10 cellular contexts compared by ENCODE assay signal in the genomic region with DNA sequence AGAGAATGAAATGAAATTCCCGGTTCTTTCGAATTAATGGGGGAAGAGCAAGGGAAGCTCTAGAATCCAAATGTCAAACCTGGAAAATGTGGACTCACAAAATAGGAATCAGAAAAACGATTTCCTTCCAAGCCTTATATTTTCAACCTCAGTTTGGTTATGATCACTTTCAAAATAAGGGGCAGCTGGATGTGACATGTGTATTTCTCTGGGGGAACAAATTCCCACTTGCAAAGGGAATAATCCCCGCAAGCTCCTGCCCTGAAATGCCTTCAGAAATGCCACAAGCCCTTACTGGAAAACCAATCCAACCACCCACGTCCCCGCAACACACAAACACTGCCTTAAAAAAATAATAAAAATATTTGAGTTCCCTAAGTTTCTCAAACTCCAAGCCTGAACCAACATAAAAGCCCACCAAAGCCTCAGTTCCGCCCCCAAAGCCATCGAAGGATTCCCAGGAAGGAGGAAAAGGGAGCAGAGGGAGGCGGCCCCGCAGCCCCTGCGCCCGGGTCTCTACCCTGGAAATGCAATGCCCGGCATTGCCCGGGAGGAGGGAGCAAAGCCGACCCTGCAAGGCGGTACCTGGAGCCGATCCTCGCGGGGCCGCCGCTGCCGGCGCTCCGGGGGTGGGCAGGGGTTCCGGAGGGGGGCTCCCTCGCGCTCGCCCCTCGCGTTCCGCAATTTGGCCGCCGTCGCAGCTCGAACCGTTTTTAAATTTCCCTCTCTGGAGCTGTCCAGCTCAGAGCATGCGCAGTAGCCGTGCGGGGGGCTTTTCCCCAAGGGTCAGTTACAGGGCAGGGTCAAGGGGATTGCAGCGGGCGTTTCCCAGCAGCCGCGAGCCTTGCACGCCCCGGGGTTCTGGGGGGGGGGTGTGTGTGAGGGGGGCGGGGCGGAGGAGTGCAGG. TPM values are rescaled to one million over a fixed set of nuclear protein-coding genes. Genes with fewer than 3 reads are reported as not detected.
DNase-seq lines count a peak whose midpoint lies in the region; ATAC-seq and TF ChIP-seq lines count a peak whose summit lies in the region.
"Had no signal": no experiment of that assay in that cellular context is flagged by ENCODE, and none has a peak within 500 bp of the region (broad histone marks: within the 10 kb centered on the region; RNA-seq: fewer than 3 reads in every experiment).

A gene with protein sequence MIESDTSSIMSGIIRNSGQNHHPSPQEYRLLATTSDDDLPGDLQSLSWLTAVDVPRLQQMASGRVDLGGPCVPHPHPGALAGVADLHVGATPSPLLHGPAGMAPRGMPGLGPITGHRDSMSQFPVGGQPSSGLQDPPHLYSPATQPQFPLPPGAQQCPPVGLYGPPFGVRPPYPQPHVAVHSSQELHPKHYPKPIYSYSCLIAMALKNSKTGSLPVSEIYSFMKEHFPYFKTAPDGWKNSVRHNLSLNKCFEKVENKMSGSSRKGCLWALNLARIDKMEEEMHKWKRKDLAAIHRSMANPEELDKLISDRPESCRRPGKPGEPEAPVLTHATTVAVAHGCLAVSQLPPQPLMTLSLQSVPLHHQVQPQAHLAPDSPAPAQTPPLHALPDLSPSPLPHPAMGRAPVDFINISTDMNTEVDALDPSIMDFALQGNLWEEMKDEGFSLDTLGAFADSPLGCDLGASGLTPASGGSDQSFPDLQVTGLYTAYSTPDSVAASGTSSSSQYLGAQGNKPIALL (minus strand): TSS at position 751 of the 907 bp plus-strand sequence. CDS start 963 bp downstream, outside the sequence.

- H3K4me3 ChIP-seq in ectodermal cell (ENCODE audit: insufficient read depth, low read depth, low read length) = peak within 1 kb of the TSS; percentile 25

- H3K9me3 Mint-ChIP-seq in osteocyte (ENCODE audit: unreplicated experiment) = no peaks in the 10 kb centered on the region

- no peaks in the 10 kb centered on the region for H3K9me3 ChIP-seq in ectodermal cell (ENCODE audit: control insufficient read depth, low read length)

- peaks cover 8% of the 10 kb centered on the region for H3K4me1 ChIP-seq in ectodermal cell (ENCODE audit: control insufficient read depth, insufficient read depth, low read length)

- no peak for ATAC-seq in HG02884 (IDR thresholded peaks at IDR 0.05; ENCODE audit: unreplicated experiment)
- ATAC-seq in HG02852 (IDR thresholded peaks at IDR 0.05; ENCODE audit: unreplicated experiment) = no peak
- ATAC-seq in GM19455 (IDR thresholded peaks at IDR 0.05; ENCODE audit: unreplicated experiment) = no peak

- no peak for TF ChIP-seq CTCF in osteocyte (IDR thresholded peaks at IDR 0.05)

- no peaks in the 10 kb centered on the region for H3K36me3 ChIP-seq in ectodermal cell (ENCODE audit: control insufficient read depth, insufficient read depth, low read length)

- H3K4me3 Mint-ChIP-seq in osteocyte (ENCODE audit: unreplicated experiment) = peak within 1 kb of the TSS; percentile 76

- H3K27ac Mint-ChIP-seq in osteocyte (ENCODE audit: unreplicated experiment) = no peak within 1 kb of the TSS

- H3K27me3 ChIP-seq in ectodermal cell (ENCODE audit: control insufficient read depth, insufficient read depth, low read length, poor library complexity, severe bottlenecking) = peaks cover 76% of the 10 kb centered on the region

- H3K27me3 Mint-ChIP-seq in osteocyte (ENCODE audit: unreplicated experiment) = peaks cover 79% of the 10 kb centered on the region

- H3K4me1 Mint-ChIP-seq in osteocyte (ENCODE audit: unreplicated experiment) = peaks cover 14% of the 10 kb centered on the region

- no peak within 1 kb of the TSS for H3K27ac ChIP-seq in ectodermal cell (ENCODE audit: insufficient read depth, low read depth, low read length, poor library complexity, severe bottlenecking)

- DNase-seq in DMS114 treated with DMSO at 0.1 percent for 48 hours (lab: John Stamatoyannopoulos, UW; ENCODE audit: unreplicated experiment) (peak; percentile 40), NCI-H1105 (lab: John Stamatoyannopoulos, UW) (peak; percentile 51), osteocyte (ENCODE audit: extremely low spot score, unreplicated experiment) (no peak)
- no peak for DNase-seq in activated CD4-positive, alpha-beta T cell treated with anti-CD3 and anti-CD28 coated beads for 48 hours

- 8% methylated on average over 43 to 47 of the region's 47 CpGs for WGBS in ectodermal cell, 2 experiments

- no peaks in the 10 kb centered on the region for H3K36me3 Mint-ChIP-seq in osteocyte (ENCODE audit: unreplicated experiment)

RNA-seq across cellular contexts. Expression of the gene that starts here (rescaled TPM):
- polyA plus RNA-seq in ectodermal cell (2013, experiment 1 of 4) = 0.52 TPM
- 0.84 TPM for polyA plus RNA-seq in ectodermal cell (2013, experiment 2 of 4)
- 0.64 TPM for polyA plus RNA-seq in ectodermal cell (2013, experiment 3 of 4)
- polyA plus RNA-seq in ectodermal cell (2013, experiment 4 of 4) = 1.0 TPM
- not detected in 2 replicates for total RNA-seq in osteocyte
- total RNA-seq: bronchial epithelial cell, subcutaneous adipose tissue had no signal

Comparison
In these comparisons a context has a peak if more than half of its experiments do, and no peak if none do; other contexts are left out.
1. DNase-seq: peak in DMS114 treated with DMSO at 0.1 percent for 48 hours (single experiment) and NCI-H1105 (single experiment); none in osteocyte (single experiment) and activated CD4-positive, alpha-beta T cell treated with anti-CD3 and anti-CD28 coated beads for 48 hours (single experiment).